In the genomic region with DNA sequence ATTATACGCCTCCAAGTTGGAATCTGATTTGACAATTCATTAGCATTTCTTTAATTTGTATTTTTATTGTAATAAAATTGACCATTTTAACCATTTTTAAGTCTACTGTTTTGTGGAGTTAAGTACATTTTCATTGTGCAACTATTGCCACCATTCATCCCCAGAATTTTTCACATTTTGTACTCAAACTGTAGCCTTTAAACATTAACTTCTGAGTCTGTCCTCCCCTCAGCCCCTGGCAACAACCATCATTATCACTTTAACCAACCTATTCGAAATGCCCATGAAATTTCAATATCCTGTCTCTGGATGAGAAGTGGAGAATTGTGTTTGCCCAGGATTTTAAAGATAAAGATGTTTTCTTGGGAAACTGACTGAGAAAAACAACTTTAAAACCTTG, we compare ENCODE assay signal across 16 cellular contexts. TPM values are rescaled to one million over a fixed set of nuclear protein-coding genes. Genes with fewer than 3 reads are reported as not detected.
DNase-seq lines count a peak whose midpoint lies in the region; ATAC-seq and TF ChIP-seq lines count a peak whose summit lies in the region.
"Had no signal": no experiment of that assay in that cellular context is flagged by ENCODE, and none has a peak within 500 bp of the region (broad histone marks: within the 10 kb centered on the region; RNA-seq: fewer than 3 reads in every experiment).

No MANE protein-coding gene starts in this region.

- no peak for ATAC-seq in CD4-positive, CD25-positive, alpha-beta regulatory T cell (ENCODE audit: low read depth in 2 of 2)
- ATAC-seq in GM19452 (IDR thresholded peaks at IDR 0.05; ENCODE audit: unreplicated experiment), result no peak
- no peak for ATAC-seq in HG03045 (IDR thresholded peaks at IDR 0.05; ENCODE audit: unreplicated experiment)
- ATAC-seq: HCT116 had no signal

- TF ChIP-seq RAD21 in liver (IDR thresholded peaks at IDR 0.05), result no peak

- peaks cover 12% of the 10 kb centered on the region for H3K4me1 ChIP-seq in CD4-positive, CD25-positive, alpha-beta regulatory T cell (ENCODE audit: control insufficient read depth, insufficient read depth, low read length, poor library complexity, severe bottlenecking)
- peaks cover 11 to 64% (median 50%) of the 10 kb centered on the region in 4 donors for H3K4me1 ChIP-seq in liver (ENCODE audit: control insufficient read depth in 4 of 4, insufficient read depth in 4 of 4, low read length in 3 of 4)
- H3K4me1 ChIP-seq: BE2C, Caco-2 had no signal

- H3K27me3 ChIP-seq in CD4-positive, CD25-positive, alpha-beta regulatory T cell (ENCODE audit: control insufficient read depth, insufficient read depth, low read length), result no peaks in the 10 kb centered on the region
- H3K27me3 ChIP-seq in liver (ENCODE audit: control insufficient read depth in 4 of 4, insufficient read depth in 4 of 4, low read length in 3 of 4), result no peaks in the 10 kb centered on the region
- H3K27me3 ChIP-seq: BE2C had no signal

- no peak overlapping the region for H3K9ac ChIP-seq in liver (ENCODE audit: low read depth in 1 of 2, low read length in 2 of 2)

- peaks cover 14 to 28% (median 17%) of the 10 kb centered on the region in 4 donors for H3K4me1 Mint-ChIP-seq in CD4-positive, CD25-positive, alpha-beta regulatory T cell

- no peaks in the 10 kb centered on the region for H3K27me3 Mint-ChIP-seq in CD4-positive, CD25-positive, alpha-beta regulatory T cell
- H3K27me3 Mint-ChIP-seq: CD4-positive, alpha-beta T cell had no signal

- no peak overlapping the region for H3K4me3 ChIP-seq in CD4-positive, CD25-positive, alpha-beta regulatory T cell (ENCODE audit: low read depth, low read length)
- no peak overlapping the region for H3K4me3 ChIP-seq in liver (ENCODE audit: low read depth in 1 of 3, low read length in 3 of 3)
- H3K4me3 ChIP-seq: GM23338 had no signal

- WGBS in liver, result 37% methylated on average over 2 of the region's 2 CpGs

- no peaks in the 10 kb centered on the region for H3K36me3 ChIP-seq in CD4-positive, CD25-positive, alpha-beta regulatory T cell (ENCODE audit: control insufficient read depth, insufficient read depth, low read length)
- H3K36me3 ChIP-seq in liver (ENCODE audit: control insufficient read depth in 4 of 4, insufficient read depth in 3 of 4, low read depth in 1 of 4, low read length in 3 of 4), result peaks cover 0 to 5% (median 0%) of the 10 kb centered on the region in 4 donors
- H3K36me3 ChIP-seq: BE2C had no signal

- peaks cover 4% of the 10 kb centered on the region for H3K36me3 Mint-ChIP-seq in CD4-positive, CD25-positive, alpha-beta regulatory T cell

- no peaks in the 10 kb centered on the region for H3K9me3 ChIP-seq in CD4-positive, CD25-positive, alpha-beta regulatory T cell (ENCODE audit: control insufficient read depth in 2 of 2, low read length in 2 of 2)
- H3K9me3 ChIP-seq in liver (ENCODE audit: control insufficient read depth in 4 of 4, low read length in 3 of 4), result no peaks in the 10 kb centered on the region
- H3K9me3 ChIP-seq: BE2C, Caco-2 had no signal

- DNase-seq in CD4-positive, CD25-positive, alpha-beta regulatory T cell, result no peak
- DNase-seq in epithelial cell of prostate (ENCODE audit: low read depth, low spot score) (no peak), pons (ENCODE audit: low spot score) (no peak)
- no peak for DNase-seq in activated T-cell treated with anti-CD3 and anti-CD28 coated beads, Interleukin-2, amount 50 U/mL, for 1 hour
- DNase-seq: 8988T; BE2C; C1 segment of cervical spinal cord; Caco-2; CD4-positive, alpha-beta T cell; H7; HFFc6 had no signal

- no peak overlapping the region for H3K27ac ChIP-seq in CD4-positive, CD25-positive, alpha-beta regulatory T cell (ENCODE audit: insufficient read depth, low read length, poor library complexity, severe bottlenecking)
- peak overlapping the region; percentile 65 for H3K27ac ChIP-seq in epithelial cell of prostate
- peak overlapping the region; percentile 40 to 56 for H3K27ac ChIP-seq in liver (ENCODE audit: low read depth in 1 of 2, low read length in 2 of 2)

- H3K27ac Mint-ChIP-seq in CD4-positive, CD25-positive, alpha-beta regulatory T cell, result peak overlapping the region in 2 of 3 donors; percentile 18 to 40
- H3K27ac Mint-ChIP-seq: CD4-positive, alpha-beta T cell; GM23338; HFFc6 had no signal

- H3K9me3 Mint-ChIP-seq in CD4-positive, CD25-positive, alpha-beta regulatory T cell, result peaks cover 0 to 2% (median 0%) of the 10 kb centered on the region in 7 donors
- H3K9me3 Mint-ChIP-seq: CD4-positive, alpha-beta T cell; GM23338; HFFc6 had no signal

- no peak overlapping the region for H3K4me3 Mint-ChIP-seq in CD4-positive, CD25-positive, alpha-beta regulatory T cell
- H3K4me3 Mint-ChIP-seq: CD4-positive, alpha-beta T cell; GM23338; HFFc6 had no signal

- TF ChIP-seq CTCF in liver (IDR thresholded peaks at IDR 0.05; ENCODE audit: low read depth, low read length, missing input control), result no peak

TF ChIP-seq in liver, 16 proteins besides CTCF, POLR2A, EP300 and RAD21:
- TF ChIP-seq, protein P1, sequence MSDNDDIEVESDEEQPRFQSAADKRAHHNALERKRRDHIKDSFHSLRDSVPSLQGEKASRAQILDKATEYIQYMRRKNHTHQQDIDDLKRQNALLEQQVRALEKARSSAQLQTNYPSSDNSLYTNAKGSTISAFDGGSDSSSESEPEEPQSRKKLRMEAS (IDR thresholded peaks at IDR 0.05), result no peak
- no peak for TF ChIP-seq HNF4G (IDR thresholded peaks at IDR 0.05)
- no peak for TF ChIP-seq TAF1 (conservative IDR thresholded peaks at IDR 0.05)
- TF ChIP-seq, protein P2, sequence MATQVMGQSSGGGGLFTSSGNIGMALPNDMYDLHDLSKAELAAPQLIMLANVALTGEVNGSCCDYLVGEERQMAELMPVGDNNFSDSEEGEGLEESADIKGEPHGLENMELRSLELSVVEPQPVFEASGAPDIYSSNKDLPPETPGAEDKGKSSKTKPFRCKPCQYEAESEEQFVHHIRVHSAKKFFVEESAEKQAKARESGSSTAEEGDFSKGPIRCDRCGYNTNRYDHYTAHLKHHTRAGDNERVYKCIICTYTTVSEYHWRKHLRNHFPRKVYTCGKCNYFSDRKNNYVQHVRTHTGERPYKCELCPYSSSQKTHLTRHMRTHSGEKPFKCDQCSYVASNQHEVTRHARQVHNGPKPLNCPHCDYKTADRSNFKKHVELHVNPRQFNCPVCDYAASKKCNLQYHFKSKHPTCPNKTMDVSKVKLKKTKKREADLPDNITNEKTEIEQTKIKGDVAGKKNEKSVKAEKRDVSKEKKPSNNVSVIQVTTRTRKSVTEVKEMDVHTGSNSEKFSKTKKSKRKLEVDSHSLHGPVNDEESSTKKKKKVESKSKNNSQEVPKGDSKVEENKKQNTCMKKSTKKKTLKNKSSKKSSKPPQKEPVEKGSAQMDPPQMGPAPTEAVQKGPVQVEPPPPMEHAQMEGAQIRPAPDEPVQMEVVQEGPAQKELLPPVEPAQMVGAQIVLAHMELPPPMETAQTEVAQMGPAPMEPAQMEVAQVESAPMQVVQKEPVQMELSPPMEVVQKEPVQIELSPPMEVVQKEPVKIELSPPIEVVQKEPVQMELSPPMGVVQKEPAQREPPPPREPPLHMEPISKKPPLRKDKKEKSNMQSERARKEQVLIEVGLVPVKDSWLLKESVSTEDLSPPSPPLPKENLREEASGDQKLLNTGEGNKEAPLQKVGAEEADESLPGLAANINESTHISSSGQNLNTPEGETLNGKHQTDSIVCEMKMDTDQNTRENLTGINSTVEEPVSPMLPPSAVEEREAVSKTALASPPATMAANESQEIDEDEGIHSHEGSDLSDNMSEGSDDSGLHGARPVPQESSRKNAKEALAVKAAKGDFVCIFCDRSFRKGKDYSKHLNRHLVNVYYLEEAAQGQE (IDR thresholded peaks at IDR 0.05), result no peak
- TF ChIP-seq EGR1 (IDR thresholded peaks at IDR 0.05; ENCODE audit: low read depth in 2 of 2), result no peak
- TF ChIP-seq, protein P3, sequence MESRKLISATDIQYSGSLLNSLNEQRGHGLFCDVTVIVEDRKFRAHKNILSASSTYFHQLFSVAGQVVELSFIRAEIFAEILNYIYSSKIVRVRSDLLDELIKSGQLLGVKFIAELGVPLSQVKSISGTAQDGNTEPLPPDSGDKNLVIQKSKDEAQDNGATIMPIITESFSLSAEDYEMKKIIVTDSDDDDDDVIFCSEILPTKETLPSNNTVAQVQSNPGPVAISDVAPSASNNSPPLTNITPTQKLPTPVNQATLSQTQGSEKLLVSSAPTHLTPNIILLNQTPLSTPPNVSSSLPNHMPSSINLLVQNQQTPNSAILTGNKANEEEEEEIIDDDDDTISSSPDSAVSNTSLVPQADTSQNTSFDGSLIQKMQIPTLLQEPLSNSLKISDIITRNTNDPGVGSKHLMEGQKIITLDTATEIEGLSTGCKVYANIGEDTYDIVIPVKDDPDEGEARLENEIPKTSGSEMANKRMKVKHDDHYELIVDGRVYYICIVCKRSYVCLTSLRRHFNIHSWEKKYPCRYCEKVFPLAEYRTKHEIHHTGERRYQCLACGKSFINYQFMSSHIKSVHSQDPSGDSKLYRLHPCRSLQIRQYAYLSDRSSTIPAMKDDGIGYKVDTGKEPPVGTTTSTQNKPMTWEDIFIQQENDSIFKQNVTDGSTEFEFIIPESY (IDR thresholded peaks at IDR 0.05), result no peak
- no peak for TF ChIP-seq GABPA (IDR thresholded peaks at IDR 0.05 in 1 of 2, conservative IDR thresholded peaks at IDR 0.05 in 1 of 2)
- TF ChIP-seq SP1 (IDR thresholded peaks at IDR 0.05), result peak; percentile 30
- peak; percentile 76 for TF ChIP-seq YY1 (IDR thresholded peaks at IDR 0.05)
- TF ChIP-seq RXRA (IDR thresholded peaks at IDR 0.05), result peak; percentile 22 to 31
- TF ChIP-seq HNF4A (conservative IDR thresholded peaks at IDR 0.05), result peak in 1 of 2 donors; percentile 23
TF ChIP-seq in liver: peak in this region for 4.

RNA-seq across cellular contexts. Expression of a gene that starts 27.7 kb away (rescaled TPM):
- 20.2 TPM for total RNA-seq in CD4-positive, CD25-positive, alpha-beta regulatory T cell
- polyA plus RNA-seq in CD4-positive, CD25-positive, alpha-beta regulatory T cell, result 1 to 10 TPM; 6.6 to 8.8 (median 7.4) TPM
- total RNA-seq in liver, result 100 to 1,000 TPM in 1 of 2 donors, 10 to 100 TPM in 1; 85.1 to 230 TPM
- polyA plus RNA-seq in liver, result 10 to 100 TPM; 53.7 to 58.1 TPM
